Comparison of ENCODE assay signal across 8 cellular contexts in the genomic region with DNA sequence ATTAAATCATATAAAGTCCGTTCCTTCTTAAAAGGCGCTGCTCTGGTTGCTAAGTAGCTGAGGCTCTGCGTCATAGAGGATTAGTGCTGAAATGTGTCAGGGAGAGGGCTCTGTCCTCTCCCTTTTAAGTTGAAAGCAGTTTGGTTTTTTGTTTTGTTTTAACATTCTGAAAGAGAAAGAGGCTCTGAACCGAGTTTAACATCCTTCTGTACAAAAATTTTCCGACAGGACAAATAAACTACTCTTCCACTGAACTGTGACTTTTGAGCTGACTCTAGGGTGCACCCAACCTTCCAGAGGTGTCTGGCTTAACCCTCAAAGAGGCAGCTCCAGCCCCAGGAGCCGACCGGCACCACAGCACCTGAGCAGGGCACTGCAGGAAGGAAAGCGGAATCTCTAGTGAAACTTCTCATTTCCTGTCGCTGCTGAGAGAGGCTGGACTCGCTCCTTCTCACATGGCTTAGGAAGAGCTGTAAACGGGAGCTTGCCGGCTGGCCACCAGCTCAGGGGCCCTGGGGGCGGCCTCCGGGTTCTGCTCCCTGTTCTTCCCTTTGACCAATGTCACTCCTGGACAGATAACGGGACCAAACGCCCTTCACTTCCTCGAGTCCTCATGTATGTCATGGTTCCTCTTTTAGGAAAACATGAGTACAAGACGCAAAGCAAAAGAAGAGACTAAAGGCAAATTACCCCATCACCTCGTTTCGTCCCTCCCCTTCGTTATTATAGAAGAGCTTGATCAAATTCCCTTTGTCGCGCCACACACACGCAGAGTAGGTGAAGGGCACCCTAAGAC. TPM values are rescaled to one million over a fixed set of nuclear protein-coding genes. Genes with fewer than 3 reads are reported as not detected.
DNase-seq lines count a peak whose midpoint lies in the region; ATAC-seq and TF ChIP-seq lines count a peak whose summit lies in the region.

No MANE protein-coding gene starts in this region.

- peaks cover 14% of the 10 kb centered on the region for H3K36me3 Mint-ChIP-seq in activated B cell treated with CpG ODN at 0.5 μM for 24 hours (ENCODE audit: low read depth)
- H3K36me3 Mint-ChIP-seq in stimulated activated naive B cell treated with anti-CD40 and anti-IgM and Interleukin-4, amounts not matched to agents 10 μg/mL and 1 μg/mL and 100 μg/mL, for 72 hours: peaks cover 0 to 4% of the 10 kb centered on the region in 2 donors

- H3K14ac ChIP-seq in mesenchymal stem cell (ENCODE audit: low read length in 2 of 2): no peak overlapping the region

- peaks cover 18% of the 10 kb centered on the region for H3K4me1 ChIP-seq in mesenchymal stem cell (ENCODE audit: control insufficient read depth, insufficient read depth, low read depth, low read length)

- H2BK5ac ChIP-seq in mesenchymal stem cell (ENCODE audit: low read depth, low read length, poor library complexity, severe bottlenecking): no peak overlapping the region

- peak overlapping the region; percentile 99 for H3K27ac Mint-ChIP-seq in activated B cell treated with CpG ODN at 0.5 μM for 24 hours
- peak overlapping the region; percentile 99 for H3K27ac Mint-ChIP-seq in stimulated activated naive B cell treated with anti-CD40 and anti-IgM and Interleukin-4, amounts not matched to agents 10 μg/mL and 1 μg/mL and 100 μg/mL, for 72 hours

- no peak overlapping the region for H3K4ac ChIP-seq in mesenchymal stem cell (ENCODE audit: low read depth in 1 of 2, low read length in 2 of 2)

- no peak overlapping the region for H4K91ac ChIP-seq in mesenchymal stem cell (ENCODE audit: low read length)

- no peak overlapping the region for H3K18ac ChIP-seq in mesenchymal stem cell (ENCODE audit: low read depth in 1 of 2, low read length in 2 of 2)

- H3K9ac ChIP-seq in mesenchymal stem cell (ENCODE audit: low read length): peak overlapping the region; percentile 76

- TF ChIP-seq CTCF in activated B cell treated with CpG ODN at 0.5 μM for 24 hours (IDR thresholded peaks at IDR 0.05): no peak

- no peaks in the 10 kb centered on the region for H3K79me1 ChIP-seq in mesenchymal stem cell (replicated peaks; ENCODE audit: low read length, poor library complexity, severe bottlenecking)

- H3K27ac ChIP-seq in mesenchymal stem cell (ENCODE audit: low read length, poor library complexity, severe bottlenecking): no peak overlapping the region

- H3K27me3 ChIP-seq in mesenchymal stem cell (ENCODE audit: control insufficient read depth in 1 of 2, insufficient read depth in 1 of 2, low read length in 2 of 2): peaks cover 3 to 40% of the 10 kb centered on the region in 2 experiments

- H2BK15ac ChIP-seq in mesenchymal stem cell (ENCODE audit: low read depth, poor library complexity, severe bottlenecking): no peak overlapping the region

- H3K4me1 Mint-ChIP-seq in activated B cell treated with CpG ODN at 0.5 μM for 24 hours: peaks cover 61% of the 10 kb centered on the region
- peaks cover 30 to 32% of the 10 kb centered on the region in 2 donors for H3K4me1 Mint-ChIP-seq in stimulated activated naive B cell treated with anti-CD40 and anti-IgM and Interleukin-4, amounts not matched to agents 10 μg/mL and 1 μg/mL and 100 μg/mL, for 72 hours

- POLR2A ChIA-PET in activated B cell treated with CpG ODN at 0.5 μM for 24 hours (lab: Charles Lee): interaction anchor here (0.6 to 3.7 kb wide), 43 partner anchors 8 to 193 kb away, joined by 3 to 44 read pairs (median 5); no protein-coding TSS in a partner anchor

- no peaks in the 10 kb centered on the region for H3K36me3 ChIP-seq in mesenchymal stem cell (ENCODE audit: control insufficient read depth in 1 of 2, insufficient read depth in 2 of 2, low read depth in 1 of 2, low read length in 2 of 2)

- intact Hi-C loops in activated B cell treated with CpG ODN at 0.5 μM for 24 hours (cut with micrococcal nuclease): loop anchor here (1.0 to 10.0 kb wide), 9 partner anchors 8 to 784 kb away; a partner anchor contains a TSS

- H2BK12ac ChIP-seq in mesenchymal stem cell (ENCODE audit: low read length in 2 of 2): no peak overlapping the region

- H3K4me2 ChIP-seq in mesenchymal stem cell (ENCODE audit: low read length, poor library complexity, severe bottlenecking): peak overlapping the region; percentile 100

- CTCF ChIA-PET in activated B cell treated with CpG ODN at 0.5 μM for 24 hours (lab: Charles Lee): interaction anchor here (0.9 to 4.9 kb wide), 16 partner anchors 16 to 184 kb away, joined by 3 to 77 read pairs (median 4); no protein-coding TSS in a partner anchor

- H2AK5ac ChIP-seq in mesenchymal stem cell (ENCODE audit: low read length, severe bottlenecking): no peak overlapping the region

- H3K27me3 Mint-ChIP-seq in activated B cell treated with CpG ODN at 0.5 μM for 24 hours: no peaks in the 10 kb centered on the region
- no peaks in the 10 kb centered on the region for H3K27me3 Mint-ChIP-seq in stimulated activated naive B cell treated with anti-CD40 and anti-IgM and Interleukin-4, amounts not matched to agents 10 μg/mL and 1 μg/mL and 100 μg/mL, for 72 hours

- peak overlapping the region; percentile 93 for H3K4me3 Mint-ChIP-seq in activated B cell treated with CpG ODN at 0.5 μM for 24 hours
- H3K4me3 Mint-ChIP-seq in stimulated activated naive B cell treated with anti-CD40 and anti-IgM and Interleukin-4, amounts not matched to agents 10 μg/mL and 1 μg/mL and 100 μg/mL, for 72 hours: peak overlapping the region; percentile 97 to 99

- H3K9me3 Mint-ChIP-seq in activated B cell treated with CpG ODN at 0.5 μM for 24 hours: no peaks in the 10 kb centered on the region
- H3K9me3 Mint-ChIP-seq in stimulated activated naive B cell treated with anti-CD40 and anti-IgM and Interleukin-4, amounts not matched to agents 10 μg/mL and 1 μg/mL and 100 μg/mL, for 72 hours: no peaks in the 10 kb centered on the region

- no peak overlapping the region for H2AFZ ChIP-seq in mesenchymal stem cell (ENCODE audit: low read depth, low read length)

- H3K9me3 ChIP-seq in mesenchymal stem cell (ENCODE audit: control insufficient read depth, low read length): no peaks in the 10 kb centered on the region

- WGBS in mesenchymal stem cell: 2% methylated on average over 21 of the region's 24 CpGs

- H3K23ac ChIP-seq in mesenchymal stem cell (ENCODE audit: low read length in 2 of 2): no peak overlapping the region

- ATAC-seq in GM19397 (IDR thresholded peaks at IDR 0.05; ENCODE audit: unreplicated experiment): peak; percentile 88
- peak; percentile 73 for ATAC-seq in HG03469 (IDR thresholded peaks at IDR 0.05; ENCODE audit: unreplicated experiment)
- ATAC-seq in activated B cell treated with CpG ODN at 0.5 μM for 24 hours (ENCODE audit: low read depth): peak; percentile 62
- ATAC-seq in stimulated activated naive B cell treated with anti-CD40 and anti-IgM and Interleukin-4, amounts not matched to agents 10 μg/mL and 1 μg/mL and 100 μg/mL, for 72 hours (replicated peaks): peak; percentile 64 to 70

- H4K8ac ChIP-seq in mesenchymal stem cell (ENCODE audit: low read length): no peak overlapping the region

- H2BK120ac ChIP-seq in mesenchymal stem cell (ENCODE audit: low read depth, low read length): no peak overlapping the region

- DNase-seq in CD1c-positive myeloid dendritic cell (ENCODE audit: extremely low spot score) (peak; percentile 80), activated B cell treated with CpG ODN at 0.5 μM for 24 hours (peak; percentile 70), ecto neural progenitor cell (ENCODE audit: low spot score) (peak; percentile 52), mesenchymal stem cell (peak; percentile 38), NCI-H446 (lab: John Stamatoyannopoulos, UW) (no peak)
- DNase-seq in stimulated activated naive B cell treated with anti-CD40 and anti-IgM and Interleukin-4, amounts not matched to agents 10 μg/mL and 1 μg/mL and 100 μg/mL, for 72 hours: peak; percentile 64

- peak overlapping the region in 1 of 2 experiments; percentile 85 for H3K4me3 ChIP-seq in mesenchymal stem cell (ENCODE audit: insufficient read depth in 1 of 2, low read depth in 1 of 2, low read length in 2 of 2)

RNA-seq across cellular contexts. Expression of a gene that starts 1.2 kb away (rescaled TPM):
- 28.7 and 29.1 TPM in 2 replicates for total RNA-seq in activated B cell treated with CpG ODN at 0.5 μM for 24 hours
- not detected for polyA plus RNA-seq in mesenchymal stem cell (2013, experiment 1 of 2)
- polyA plus RNA-seq in mesenchymal stem cell (2013, experiment 2 of 2): 0.07 TPM

Comparison
In these comparisons a context has a peak if more than half of its experiments do, and no peak if none do; other contexts are left out.
1. DNase-seq: peak in CD1c-positive myeloid dendritic cell (single experiment), activated B cell treated with CpG ODN at 0.5 μM for 24 hours (single experiment), ecto neural progenitor cell (single experiment), mesenchymal stem cell (single experiment) and stimulated activated naive B cell treated with anti-CD40 and anti-IgM and Interleukin-4, amounts not matched to agents 10 μg/mL and 1 μg/mL and 100 μg/mL, for 72 hours (single experiment); none in NCI-H446 (0 of 2).
2. Peak in every context shown above with its lines, with median percentiles within 50 percentile points of each other: ATAC-seq.